ENCODE assay signal across 22 cellular contexts in the genomic region with DNA sequence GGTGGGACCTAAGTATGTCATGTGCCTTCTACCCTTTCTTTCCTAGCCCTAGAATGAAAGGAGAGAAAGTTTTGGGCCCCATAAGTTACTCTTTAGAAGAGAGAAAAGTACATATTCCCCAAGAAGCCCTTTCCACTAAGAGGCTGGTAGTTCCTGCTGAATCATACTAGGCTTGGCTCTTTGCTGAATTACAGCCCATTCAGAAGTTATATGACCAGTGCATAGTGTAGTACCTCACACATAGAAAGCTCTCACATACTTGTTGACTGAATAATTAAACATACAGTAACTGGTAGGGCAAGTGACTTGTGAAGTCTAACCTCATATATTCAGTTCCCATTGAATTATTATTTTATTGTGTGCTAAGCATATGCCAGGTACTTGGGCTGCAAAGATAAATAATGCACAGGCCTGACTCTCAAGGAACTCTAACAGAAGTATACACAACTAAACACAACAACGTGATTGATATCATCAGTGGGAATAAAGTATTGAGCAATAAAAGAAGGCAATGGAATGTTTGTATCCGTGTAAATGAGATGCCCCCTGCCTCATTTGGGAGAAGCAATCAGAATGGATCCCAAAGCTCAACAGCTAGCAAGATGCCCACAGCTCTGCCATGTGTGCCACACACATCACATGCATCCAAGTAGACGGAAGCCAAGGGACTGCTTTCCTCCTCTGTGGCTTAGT. TPM values are rescaled to one million over a fixed set of nuclear protein-coding genes. Genes with fewer than 3 reads are reported as not detected.
DNase-seq lines count a peak whose midpoint lies in the region; ATAC-seq and TF ChIP-seq lines count a peak whose summit lies in the region.
"Had no signal": no experiment of that assay in that cellular context is flagged by ENCODE, and none has a peak within 500 bp of the region (broad histone marks: within the 10 kb centered on the region; RNA-seq: fewer than 3 reads in every experiment).

No MANE protein-coding gene starts in this region.

- no peaks in the 10 kb centered on the region for H4K20me1 ChIP-seq in GM23248 (ENCODE audit: insufficient read depth)
- no peaks in the 10 kb centered on the region for H4K20me1 ChIP-seq in PC-3 (ENCODE audit: low read length)
- H4K20me1 ChIP-seq: BLaER1 treated with 17β-estradiol and CSF1 and Interleukin-3, amounts not matched to agents 10 nM and 100 nM had no signal

- ATAC-seq in PC-3 (peak; percentile 88), mucosa of descending colon (peak; percentile 65), HG03280 (IDR thresholded peaks at IDR 0.05; ENCODE audit: unreplicated experiment) (no peak)
- ATAC-seq: CD8-positive, alpha-beta T cell; SK-N-SH treated with all-trans-retinoic acid at 6 μM for 48 hours had no signal

- TF ChIP-seq CTCF in PC-3 (conservative IDR thresholded peaks at IDR 0.05; ENCODE audit: low read depth, low read length) (no peak), epithelial cell of esophagus (IDR thresholded peaks at IDR 0.05; ENCODE audit: insufficient read depth, low read depth, low read length, missing control alignments) (no peak), mucosa of descending colon (IDR thresholded peaks at IDR 0.05) (no peak)

- H3F3A ChIP-seq in GM23248 (ENCODE audit: insufficient read depth) (no peaks in the 10 kb centered on the region), PC-3 (ENCODE audit: low read length, unreplicated experiment) (no peaks in the 10 kb centered on the region)

- H3K9me2 ChIP-seq in GM23248 (ENCODE audit: insufficient read depth) (no peaks in the 10 kb centered on the region), PC-3 (replicated peaks; ENCODE audit: low read length) (no peaks in the 10 kb centered on the region)

- intact Hi-C loops in PC-3 (cut with micrococcal nuclease) = no loop called here
- intact Hi-C loops in mucosa of descending colon (cut with DNase I, micrococcal nuclease) = no loop called here

- H3K36me3 ChIP-seq in GM23248 (ENCODE audit: low read depth) (peaks cover 8% of the 10 kb centered on the region; the same call in 1 of the 2 replicates), PC-3 (ENCODE audit: low read depth, low read length) (no peaks in the 10 kb centered on the region), mucosa of descending colon (ENCODE audit: low read depth) (no peaks in the 10 kb centered on the region)

- POLR2A ChIA-PET in PC-3 (lab: Charles Lee; ENCODE audit: unreplicated experiment) = no interaction called here

- H3K4me2 ChIP-seq in GM23248 (ENCODE audit: unreplicated experiment) (no peak overlapping the region), PC-3 (ENCODE audit: low read length) (no peak overlapping the region)
- H3K4me2 ChIP-seq: BLaER1 treated with 17β-estradiol and CSF1 and Interleukin-3, amounts not matched to agents 10 nM and 100 nM had no signal

- no peak overlapping the region for H3K9ac ChIP-seq in GM23248
- H3K9ac ChIP-seq in PC-3 (ENCODE audit: low read length) = no peak overlapping the region
- H3K9ac ChIP-seq: BLaER1 treated with 17β-estradiol and CSF1 and Interleukin-3, amounts not matched to agents 10 nM and 100 nM had no signal

- in situ Hi-C loops in GM23248 (cut with MboI) = no loop called here

- 84 to 89% methylated on average over 3 of the region's 3 CpGs for WGBS in GM23248 (ENCODE audit: low coverage in 1 of 2, low lambda C conversion rate in 2 of 2, missing lambda C conversion rate in 2 of 2), 2 experiments

- H2AFZ ChIP-seq in GM23248 = no peak overlapping the region
- no peak overlapping the region for H2AFZ ChIP-seq in PC-3 (ENCODE audit: low read length)

- H3K27me3 ChIP-seq in GM23248 (replicated peaks; ENCODE audit: insufficient read depth) = no peaks in the 10 kb centered on the region
- no peaks in the 10 kb centered on the region for H3K27me3 ChIP-seq in PC-3 (ENCODE audit: low read length)
- H3K27me3 ChIP-seq: BLaER1 treated with 17β-estradiol and CSF1 and Interleukin-3, amounts not matched to agents 10 nM and 100 nM had no signal

- H3K4me1 ChIP-seq in GM23248 (ENCODE audit: insufficient read depth) = no peaks in the 10 kb centered on the region
- no peaks in the 10 kb centered on the region; the same call in 1 of the 2 replicates for H3K4me1 ChIP-seq in PC-3 (ENCODE audit: insufficient read depth, low read length)
- no peaks in the 10 kb centered on the region for H3K4me1 ChIP-seq in mucosa of descending colon (ENCODE audit: low read depth)
- H3K4me1 ChIP-seq: BLaER1 treated with 17β-estradiol and CSF1 and Interleukin-3, amounts not matched to agents 10 nM and 100 nM had no signal

- DNase-seq in GM23248 = peak; percentile 19
- DNase-seq in PC-3 = peak; percentile 31
- peak; percentile 81 for DNase-seq in epithelial cell of esophagus (ENCODE audit: low read depth)
- no peak for DNase-seq in mucosa of descending colon
- no peak for DNase-seq in NCI-H2171 treated with DMSO at 0.1 percent for 48 hours (lab: John Stamatoyannopoulos, UW)
- no peak for DNase-seq in D341Med (ENCODE audit: low spot score)
- DNase-seq in activated T-cell treated with anti-CD3 and anti-CD28 coated beads, Interleukin-2, amount 50 U/mL, for 1 hour = no peak
- DNase-seq: Calu3; CD8-positive, alpha-beta T cell; DMS53; Karpas-422; MM.1S; NCI-H1092 treated with DMSO at 0.1 percent for 48 hours; NCI-H146; NCI-H2081; NCI-H510A treated with DMSO at 0.1 percent for 48 hours; NCI-H774; RPMI8226; SIG-M5 had no signal

- no peak overlapping the region for H3K4me3 ChIP-seq in GM23248
- no peak overlapping the region for H3K4me3 ChIP-seq in PC-3 (ENCODE audit: low read length)
- H3K4me3 ChIP-seq in epithelial cell of esophagus (ENCODE audit: low read length) = no peak overlapping the region
- no peak overlapping the region for H3K4me3 ChIP-seq in mucosa of descending colon
- H3K4me3 ChIP-seq: BLaER1 treated with 17β-estradiol and CSF1 and Interleukin-3, amounts not matched to agents 10 nM and 100 nM had no signal

- H3K9me3 ChIP-seq in GM23248 (ENCODE audit: low read depth) = no peaks in the 10 kb centered on the region
- no peaks in the 10 kb centered on the region for H3K9me3 ChIP-seq in PC-3 (ENCODE audit: low read length)
- H3K9me3 ChIP-seq in mucosa of descending colon = no peaks in the 10 kb centered on the region

- no TSS peak for BruUV-seq in PC-3 (replicated peaks; lab: Mats Ljungman, UMichigan)

- H3K79me2 ChIP-seq in GM23248 (ENCODE audit: insufficient read depth) (no peaks in the 10 kb centered on the region), PC-3 (ENCODE audit: low read length) (no peaks in the 10 kb centered on the region)

- no peak overlapping the region for H3K27ac ChIP-seq in GM23248
- no peak overlapping the region for H3K27ac ChIP-seq in PC-3 (ENCODE audit: low read length)
- H3K27ac ChIP-seq: BLaER1 treated with 17β-estradiol and CSF1 and Interleukin-3, amounts not matched to agents 10 nM and 100 nM had no signal

- CTCF ChIA-PET in PC-3 (lab: Charles Lee) = interaction anchor here (0.5 to 0.7 kb wide), 2 partner anchors 51 to 306 kb away, joined by 3 to 15 read pairs; no protein-coding TSS in a partner anchor

RNA-seq across cellular contexts. Expression of a gene that starts 38.9 kb away (rescaled TPM):
- 3.2 and 3.8 TPM in 2 replicates for total RNA-seq in GM23248 (2014; rRNA removed; shearing (Covaris generic))
- 1.0 and 1.2 TPM in 2 replicates for polyA plus RNA-seq in GM23248 (2016; fragmentation: Nextera tagmentation; extraction: Ambion mirVana)
- total RNA-seq in PC-3 (2014; rRNA removed) (2.2 and 3.7 TPM in 2 replicates), mucosa of descending colon (10 to 100 TPM; 18.7 to 28.2 (median 26.0) TPM)

Comparison
In these comparisons a context has a peak if more than half of its experiments do, and no peak if none do; other contexts are left out.
1. DNase-seq: peak in GM23248 (single experiment), PC-3 (single experiment) and epithelial cell of esophagus (single experiment); none in mucosa of descending colon (0 of 3), NCI-H2171 treated with DMSO at 0.1 percent for 48 hours (single experiment), D341Med (single experiment) and activated T-cell treated with anti-CD3 and anti-CD28 coated beads, Interleukin-2, amount 50 U/mL, for 1 hour (single experiment).